Comparison of ENCODE assay signal across 30 cellular contexts in genomic region chr11:109884501-109884900, GRCh38.
"Had no signal": no experiment of that assay in that cellular context is flagged by ENCODE, and none has a peak within 500 bp of the region (broad histone marks: within the 10 kb centered on the region; RNA-seq: fewer than 3 reads in every experiment).

No MANE protein-coding gene starts in this region.

- H3K4me3 Mint-ChIP-seq: activated CD4-positive, alpha-beta memory T cell treated with anti-CD3 and anti-CD28 coated beads, Interleukin-2, amount 10 ng/mL, durations not matched to agents 7 days and 5 days; activated CD4-positive, alpha-beta T cell treated with anti-CD3 and anti-CD28 coated beads, Interleukin-2, amount 10 ng/mL, durations not matched to agents 7 days and 5 days; activated naive CD4-positive, alpha-beta T cell treated with anti-CD3 and anti-CD28 coated beads, Interleukin-2, amount 10 ng/mL, durations not matched to agents 7 days and 5 days; activated naive CD8-positive, alpha-beta T cell treated with anti-CD3 and anti-CD28 coated beads, Interleukin-2, amount 10 ng/mL, durations not matched to agents 7 days and 5 days; activated T-cell treated with anti-CD3 and anti-CD28 coated beads, Interleukin-2, amount 50 U/mL, for 24 hours; activated T-cell treated with anti-CD3 and anti-CD28 coated beads, Interleukin-2, amount 50 U/mL, for 72 hours; central memory CD8-positive, alpha-beta T cell; dendritic cell treated with granulocyte-macrophage colony-stimulating factor and Interleukin-4, amounts not matched to agents 40 ng/mL and 50 ng/mL, for 4 days; effector memory CD8-positive, alpha-beta T cell; WTC11 had no signal

- H3K27ac ChIP-seq: brain microvascular endothelial cell, coronary artery, dorsolateral prefrontal cortex, esophagus muscularis mucosa, foreskin keratinocyte, gastrocnemius medialis had no signal

- H3K9me3 Mint-ChIP-seq: activated CD4-positive, alpha-beta T cell treated with anti-CD3 and anti-CD28 coated beads, Interleukin-2, amount 10 ng/mL, durations not matched to agents 7 days and 5 days; activated naive CD4-positive, alpha-beta T cell treated with anti-CD3 and anti-CD28 coated beads, Interleukin-2, amount 10 ng/mL, durations not matched to agents 7 days and 5 days; activated naive CD8-positive, alpha-beta T cell treated with anti-CD3 and anti-CD28 coated beads, Interleukin-2, amount 10 ng/mL, durations not matched to agents 7 days and 5 days; activated T-cell treated with anti-CD3 and anti-CD28 coated beads, Interleukin-2, amount 50 U/mL, for 24 hours; dendritic cell treated with granulocyte-macrophage colony-stimulating factor and Interleukin-4, amounts not matched to agents 40 ng/mL and 50 ng/mL, for 4 days had no signal

- H3K36me3 Mint-ChIP-seq: activated naive CD4-positive, alpha-beta T cell treated with anti-CD3 and anti-CD28 coated beads, Interleukin-2, amount 10 ng/mL, durations not matched to agents 7 days and 5 days; activated naive CD4-positive, alpha-beta T cell treated with anti-CD3 and anti-CD28 coated beads, Interleukin-2, amount 50 U/mL, for 72 hours; activated naive CD8-positive, alpha-beta T cell treated with anti-CD3 and anti-CD28 coated beads, Interleukin-2, amount 10 ng/mL, durations not matched to agents 7 days and 5 days; WTC11 had no signal

- H3K4me1 Mint-ChIP-seq: activated CD4-positive, alpha-beta memory T cell treated with anti-CD3 and anti-CD28 coated beads, Interleukin-2, amount 10 ng/mL, durations not matched to agents 7 days and 5 days; activated CD4-positive, alpha-beta T cell treated with anti-CD3 and anti-CD28 coated beads, Interleukin-2, amount 10 ng/mL, durations not matched to agents 7 days and 5 days; activated naive CD4-positive, alpha-beta T cell treated with anti-CD3 and anti-CD28 coated beads, Interleukin-2, amount 10 ng/mL, durations not matched to agents 7 days and 5 days; activated naive CD8-positive, alpha-beta T cell treated with anti-CD3 and anti-CD28 coated beads, Interleukin-2, amount 10 ng/mL, durations not matched to agents 7 days and 5 days; central memory CD8-positive, alpha-beta T cell; WTC11 had no signal

- H3K9me3 ChIP-seq: esophagus muscularis mucosa, gastrocnemius medialis had no signal

- H3K27me3 ChIP-seq: brain microvascular endothelial cell, esophagus muscularis mucosa, foreskin keratinocyte, gastrocnemius medialis had no signal

- DNase-seq: activated CD4-positive, alpha-beta memory T cell treated with anti-CD3 and anti-CD28 coated beads, Interleukin-2, amount 10 ng/mL, durations not matched to agents 7 days and 5 days; activated CD4-positive, alpha-beta T cell treated with anti-CD3 and anti-CD28 coated beads for 1 hour; activated CD4-positive, alpha-beta T cell treated with anti-CD3 and anti-CD28 coated beads for 4 hours; activated CD4-positive, alpha-beta T cell treated with anti-CD3 and anti-CD28 coated beads, Interleukin-2, amount 10 ng/mL, durations not matched to agents 7 days and 5 days; activated CD4-positive, alpha-beta T cell treated with anti-CD3 and anti-CD28 coated beads, Interleukin-2, amount 50 U/mL, for 4 hours; activated CD8-positive, alpha-beta memory T cell treated with anti-CD3 and anti-CD28 coated beads, Interleukin-2, amount 50 U/mL, for 48 hours; activated gamma-delta T cell; activated naive CD4-positive, alpha-beta T cell; activated naive CD4-positive, alpha-beta T cell treated with anti-CD3 and anti-CD28 coated beads, Interleukin-2, amount 10 ng/mL, durations not matched to agents 7 days and 5 days; activated naive CD8-positive, alpha-beta T cell treated with anti-CD3 and anti-CD28 coated beads, Interleukin-2, amount 10 ng/mL, durations not matched to agents 7 days and 5 days; activated T-cell treated with anti-CD3 and anti-CD28 coated beads for 4 hours; activated T-cell treated with anti-CD3 and anti-CD28 coated beads, Interleukin-2, amount 50 U/mL, for 24 hours; activated T-cell treated with anti-CD3 and anti-CD28 coated beads, Interleukin-2, amount 50 U/mL, for 72 hours; amniotic stem cell; anterior cingulate cortex; brain microvascular endothelial cell; dorsolateral prefrontal cortex; effector CD4-positive, alpha-beta T cell; effector memory CD8-positive, alpha-beta T cell; erythroblast; foreskin keratinocyte; gastrocnemius medialis; glutamatergic neuron; T-helper 2 cell had no signal

- H3K27ac Mint-ChIP-seq: activated CD4-positive, alpha-beta memory T cell treated with anti-CD3 and anti-CD28 coated beads, Interleukin-2, amount 10 ng/mL, durations not matched to agents 7 days and 5 days; activated CD4-positive, alpha-beta T cell treated with anti-CD3 and anti-CD28 coated beads, Interleukin-2, amount 10 ng/mL, durations not matched to agents 7 days and 5 days; activated naive CD4-positive, alpha-beta T cell treated with anti-CD3 and anti-CD28 coated beads, Interleukin-2, amount 10 ng/mL, durations not matched to agents 7 days and 5 days; activated naive CD4-positive, alpha-beta T cell treated with anti-CD3 and anti-CD28 coated beads, Interleukin-2, amount 50 U/mL, for 72 hours; activated naive CD8-positive, alpha-beta T cell treated with anti-CD3 and anti-CD28 coated beads, Interleukin-2, amount 10 ng/mL, durations not matched to agents 7 days and 5 days; activated T-cell treated with anti-CD3 and anti-CD28 coated beads, Interleukin-2, amount 50 U/mL, for 24 hours; activated T-cell treated with anti-CD3 and anti-CD28 coated beads, Interleukin-2, amount 50 U/mL, for 72 hours; dendritic cell treated with granulocyte-macrophage colony-stimulating factor and Interleukin-4, amounts not matched to agents 40 ng/mL and 50 ng/mL, for 4 days; effector memory CD8-positive, alpha-beta T cell; WTC11 had no signal

- H3K4me3 ChIP-seq: coronary artery, dorsolateral prefrontal cortex, esophagus muscularis mucosa, gastrocnemius medialis had no signal

- ATAC-seq: activated naive CD4-positive, alpha-beta T cell treated with anti-CD3 and anti-CD28 coated beads, Interleukin-2, amount 50 U/mL, for 72 hours; activated T-cell treated with anti-CD3 and anti-CD28 coated beads, Interleukin-2, amount 50 U/mL, for 72 hours; effector memory CD8-positive, alpha-beta T cell; foreskin keratinocyte; gastrocnemius medialis; WTC11 had no signal

- H3K27me3 Mint-ChIP-seq: activated CD4-positive, alpha-beta memory T cell treated with anti-CD3 and anti-CD28 coated beads, Interleukin-2, amount 10 ng/mL, durations not matched to agents 7 days and 5 days; activated CD4-positive, alpha-beta T cell treated with anti-CD3 and anti-CD28 coated beads, Interleukin-2, amount 10 ng/mL, durations not matched to agents 7 days and 5 days; activated naive CD4-positive, alpha-beta T cell treated with anti-CD3 and anti-CD28 coated beads, Interleukin-2, amount 10 ng/mL, durations not matched to agents 7 days and 5 days; activated naive CD8-positive, alpha-beta T cell treated with anti-CD3 and anti-CD28 coated beads, Interleukin-2, amount 10 ng/mL, durations not matched to agents 7 days and 5 days; activated T-cell treated with anti-CD3 and anti-CD28 coated beads, Interleukin-2, amount 50 U/mL, for 24 hours; central memory CD8-positive, alpha-beta T cell; dendritic cell treated with granulocyte-macrophage colony-stimulating factor and Interleukin-4, amounts not matched to agents 40 ng/mL and 50 ng/mL, for 4 days; effector memory CD8-positive, alpha-beta T cell had no signal

- H3K36me3 ChIP-seq: brain microvascular endothelial cell, esophagus muscularis mucosa, gastrocnemius medialis had no signal

- H3K4me1 ChIP-seq: foreskin keratinocyte, gastrocnemius medialis had no signal
